In the genomic region with DNA sequence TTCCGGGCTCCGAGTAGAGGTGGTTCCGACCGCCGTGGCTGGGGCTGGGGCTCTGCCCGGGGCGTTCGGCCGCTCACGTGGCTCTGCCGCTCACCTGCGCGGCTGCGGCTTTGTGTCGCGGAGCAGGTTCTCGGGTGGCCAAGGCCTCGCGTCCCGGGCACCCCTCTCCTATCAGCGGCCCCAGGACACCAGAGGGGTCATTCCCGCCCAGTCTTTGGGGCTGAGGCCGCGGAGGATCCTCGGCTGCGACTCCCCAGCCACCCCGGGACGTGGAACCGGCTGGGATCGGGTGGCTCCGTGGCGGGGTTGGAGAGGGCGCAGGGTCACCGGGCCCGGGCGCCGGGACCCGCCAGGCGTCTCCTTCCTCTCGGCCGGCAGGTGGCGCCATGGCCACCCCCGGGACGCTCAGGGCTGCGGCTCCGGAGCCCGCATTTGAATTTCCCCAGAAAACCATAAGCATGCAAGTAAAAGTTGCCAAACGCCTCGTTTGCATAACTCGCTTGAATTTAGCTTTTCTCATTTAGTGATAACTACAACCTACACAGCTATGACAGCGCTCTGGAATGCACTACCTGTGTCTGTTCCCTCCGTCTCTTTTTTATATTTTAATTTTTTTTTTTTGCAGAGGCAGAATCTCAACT, we compare ENCODE assay signal across 8 cellular contexts. TPM values are rescaled to one million over a fixed set of nuclear protein-coding genes. Genes with fewer than 3 reads are reported as not detected.
DNase-seq lines count a peak whose midpoint lies in the region; ATAC-seq, FAIRE-seq and TF ChIP-seq lines count a peak whose summit lies in the region.

No MANE protein-coding gene starts in this region.

- H3K9ac ChIP-seq in kidney (ENCODE audit: low read length in 2 of 2): no peak overlapping the region

- H3K27ac ChIP-seq in A549 (peak overlapping the region; percentile 75 to 85), kidney (ENCODE audit: low read depth in 2 of 2, low read length in 2 of 2) (no peak overlapping the region)

- H3K9me3 ChIP-seq in A549: no peaks in the 10 kb centered on the region
- no peaks in the 10 kb centered on the region for H3K9me3 ChIP-seq in kidney (ENCODE audit: control insufficient read depth in 1 of 2, low read length in 2 of 2)

- CTCF ChIA-PET in A549 (lab: Yijun Ruan, JAX) (interaction anchor here (0.6 to 5.7 kb wide), 53 partner anchors 9 to 946 kb away, joined by 3 to 38 read pairs (median 4); partner anchors contain the start of gene IFT22), activated B cell treated with CpG ODN at 0.5 μM for 24 hours (lab: Charles Lee) (interaction anchor here (0.7 to 4.3 kb wide), 15 partner anchors 10 to 179 kb away, joined by 3 to 42 read pairs (median 3); no protein-coding TSS in a partner anchor)

- H3K36me3 ChIP-seq in kidney (ENCODE audit: control insufficient read depth in 1 of 2, insufficient read depth in 2 of 2, low read length in 2 of 2): no peaks in the 10 kb centered on the region

- no peak overlapping the region for H3K27ac Mint-ChIP-seq in activated B cell treated with CpG ODN at 0.5 μM for 24 hours

- peak; percentile 87 to 96 for ATAC-seq in A549
- ATAC-seq in activated B cell treated with CpG ODN at 0.5 μM for 24 hours (ENCODE audit: low read depth): peak; percentile 95
- no peak for ATAC-seq in HG03196 (IDR thresholded peaks at IDR 0.05; ENCODE audit: unreplicated experiment)

- DNase-seq in A549 (ENCODE audit: low read depth in 1 of 2, low spot score in 1 of 2): peak; percentile 70 to 84
- peak; percentile 83 for DNase-seq in GM12891 (ENCODE audit: insufficient read length, low spot score)
- DNase-seq in activated B cell treated with CpG ODN at 0.5 μM for 24 hours: peak; percentile 76
- peak; percentile 62 to 73 for DNase-seq in cardiac fibroblast (ENCODE audit: low read depth in 2 of 2)
- DNase-seq in kidney: peak; percentile 82
- peak; percentile 44 to 64 for DNase-seq in stimulated activated CD4-positive, alpha-beta T cell treated with anti-CD3 and anti-CD28 coated beads, Interleukin-15, amount 100 ng/mL, for 1 hour (ENCODE audit: low read depth in 1 of 2, low spot score in 1 of 2)

- H3K4me3 ChIP-seq in A549 (peak overlapping the region; percentile 53), cardiac fibroblast (replicated peaks in 1 of 2; ENCODE audit: low read depth in 2 of 2, low read length in 2 of 2) (peak overlapping the region; percentile 25 to 30), kidney (ENCODE audit: low read length in 2 of 2) (peak overlapping the region in 1 of 2 donors; percentile 48)

- H3K4me2 ChIP-seq in A549: peak overlapping the region; percentile 94

- TF ChIP-seq CTCF in A549 (IDR thresholded peaks at IDR 0.05) (peak; percentile 94), LNCAP (IDR thresholded peaks at IDR 0.05) (peak; percentile 91), activated B cell treated with CpG ODN at 0.5 μM for 24 hours (IDR thresholded peaks at IDR 0.05) (peak; percentile 83), cardiac fibroblast (IDR thresholded peaks at IDR 0.05; ENCODE audit: low read depth, low read length) (peak; percentile 66), kidney (IDR thresholded peaks at IDR 0.05; ENCODE audit: borderline replicate concordance, extremely low read depth, insufficient read depth) (peak; percentile 58)

- FAIRE-seq in A549 (lab: Jason Lieb, UNC) (no peak), GM12891 (lab: Jason Lieb, UNC) (peak; percentile 16), kidney (lab: Jason Lieb, UNC) (no peak)

- intact Hi-C loops in activated B cell treated with CpG ODN at 0.5 μM for 24 hours (cut with micrococcal nuclease): loop anchor here (1.0 to 2.0 kb wide), 6 partner anchors 27 to 909 kb away; no protein-coding TSS in a partner anchor
- intact Hi-C loops in kidney (cut with DNase I): loop anchor here (10.0 kb wide), 1 partner anchor 171 kb away; no protein-coding TSS in a partner anchor

- POLR2A ChIA-PET in A549 (lab: Yijun Ruan, JAX): interaction anchor here (1.2 kb wide), 1 partner anchor 76 kb away, joined by 3 read pairs; no protein-coding TSS in a partner anchor
- POLR2A ChIA-PET in activated B cell treated with CpG ODN at 0.5 μM for 24 hours (lab: Charles Lee): interaction anchor here (1.3 to 1.5 kb wide), 2 partner anchors 42 to 48 kb away, joined by 3 to 4 read pairs; partner anchors contain the start of gene IFT22

- no peaks in the 10 kb centered on the region for H3K36me3 Mint-ChIP-seq in activated B cell treated with CpG ODN at 0.5 μM for 24 hours (ENCODE audit: low read depth)

- peak overlapping the region; percentile 41 for H3K4me3 Mint-ChIP-seq in activated B cell treated with CpG ODN at 0.5 μM for 24 hours

- TF ChIP-seq EP300 in A549 (IDR thresholded peaks at IDR 0.05): no peak

- H3K4me1 Mint-ChIP-seq in activated B cell treated with CpG ODN at 0.5 μM for 24 hours: peaks cover 10% of the 10 kb centered on the region

- no peaks in the 10 kb centered on the region for H3K4me1 ChIP-seq in A549
- peaks cover 0 to 3% of the 10 kb centered on the region in 2 donors for H3K4me1 ChIP-seq in kidney (ENCODE audit: control insufficient read depth in 1 of 2, insufficient read depth in 1 of 2, low read depth in 1 of 2, low read length in 2 of 2)

- H3K27me3 Mint-ChIP-seq in activated B cell treated with CpG ODN at 0.5 μM for 24 hours: peaks cover 12% of the 10 kb centered on the region

- TF ChIP-seq POLR2A in A549 (IDR thresholded peaks at IDR 0.05; ENCODE audit: low read length) (no peak), GM12891 (IDR thresholded peaks at IDR 0.05; ENCODE audit: low read depth, low read length) (no peak)

- TF ChIP-seq RAD21 in A549 (conservative IDR thresholded peaks at IDR 0.05 in 1 of 2, IDR thresholded peaks at IDR 0.05 in 1 of 2): peak; percentile 70 to 81

- H3K9me3 Mint-ChIP-seq in activated B cell treated with CpG ODN at 0.5 μM for 24 hours: no peaks in the 10 kb centered on the region

- WGBS in A549 (ENCODE audit: missing lambda C conversion rate): 11% methylated on average over 13 of the region's 52 CpGs

TF ChIP-seq in A549, 52 proteins besides CTCF, POLR2A, EP300 and RAD21 (continues in another document):
- TF ChIP-seq HDAC2 (IDR thresholded peaks at IDR 0.05): 0 out of 2 replicates have a peak, but pooled peaks have one; percentile 65
- peak; percentile 92 for TF ChIP-seq SMC3 (IDR thresholded peaks at IDR 0.05)
- peak; percentile 72; the same call in 1 of the 2 replicates for TF ChIP-seq RNF2 (IDR thresholded peaks at IDR 0.05; ENCODE audit: borderline replicate concordance, low read depth)
- TF ChIP-seq PHF8 (IDR thresholded peaks at IDR 0.05; ENCODE audit: borderline replicate concordance, low read depth): no peak
- TF ChIP-seq, protein P1, sequence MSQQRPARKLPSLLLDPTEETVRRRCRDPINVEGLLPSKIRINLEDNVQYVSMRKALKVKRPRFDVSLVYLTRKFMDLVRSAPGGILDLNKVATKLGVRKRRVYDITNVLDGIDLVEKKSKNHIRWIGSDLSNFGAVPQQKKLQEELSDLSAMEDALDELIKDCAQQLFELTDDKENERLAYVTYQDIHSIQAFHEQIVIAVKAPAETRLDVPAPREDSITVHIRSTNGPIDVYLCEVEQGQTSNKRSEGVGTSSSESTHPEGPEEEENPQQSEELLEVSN (IDR thresholded peaks at IDR 0.05; ENCODE audit: borderline replicate concordance, low read depth): peak; percentile 29; the same call in 1 of the 2 replicates
- TF ChIP-seq MAX (IDR thresholded peaks at IDR 0.05): peak; percentile 45

TF ChIP-seq in GM12891, 5 proteins besides CTCF, POLR2A, EP300 and RAD21:
- TF ChIP-seq POU2F2 (IDR thresholded peaks at IDR 0.05; ENCODE audit: low read depth, low read length): peak; percentile 69; the same call in 1 of the 2 replicates
- no peak for TF ChIP-seq PAX5 (IDR thresholded peaks at IDR 0.05; ENCODE audit: insufficient read depth, low read length, severe bottlenecking)

RNA-seq across cellular contexts. Expression of gene COL26A1, which starts 1.2 kb away (rescaled TPM):
- polyA plus RNA-seq in A549 (2011; rRNA removed): 1.3 and 1.4 TPM in 2 replicates
- polyA plus RNA-seq in A549 (2012; cell fraction: cytosol; rRNA removed): 2.8 and 4.3 TPM in 2 replicates
- polyA plus RNA-seq in A549 (2012; cell fraction: nucleus; rRNA removed): 5.4 and 8.6 TPM in 2 replicates
- polyA plus RNA-seq in A549 (2017; fragmentation: RNase III; extraction: RNeasy Plus Mini Kit Qiagen cat#74134 plus additional on column Dnase treatment): 0.46 to 0.52 TPM (median 0.47 TPM) in 3 replicates
- 0.62 and 0.68 TPM in 2 replicates for polyA minus RNA-seq in A549 (2011; rRNA and poly(A)+ RNA removed)
- polyA plus RNA-seq in GM12891 (2012; ENCODE audit: low read depth, missing spikeins): not detected
- total RNA-seq in activated B cell treated with CpG ODN at 0.5 μM for 24 hours: not detected in 2 replicates
- total RNA-seq in kidney: 1.2 TPM
- polyA plus RNA-seq in kidney (ENCODE audit: insufficient read depth, low read depth, low replicate concordance): 3.5 TPM

RNA-seq across cellular contexts. Expression of gene IFT22, which starts 42.2 kb away (rescaled TPM):
- polyA plus RNA-seq in A549 (2011; rRNA removed): 58.4 and 66.5 TPM in 2 replicates
- 47.7 and 52.5 TPM in 2 replicates for polyA plus RNA-seq in A549 (2012; cell fraction: cytosol; rRNA removed)
- polyA plus RNA-seq in A549 (2012; cell fraction: nucleus; rRNA removed): 13.8 and 20.3 TPM in 2 replicates
- polyA plus RNA-seq in A549 (2017; fragmentation: RNase III; extraction: RNeasy Plus Mini Kit Qiagen cat#74134 plus additional on column Dnase treatment): 49.9 to 51.4 TPM (median 50.5 TPM) in 3 replicates
- polyA minus RNA-seq in A549 (2011; rRNA and poly(A)+ RNA removed): 38.8 and 41.5 TPM in 2 replicates
- 14.5 TPM for polyA plus RNA-seq in GM12891 (2012; ENCODE audit: low read depth, missing spikeins)
- 9.8 and 10.7 TPM in 2 replicates for total RNA-seq in activated B cell treated with CpG ODN at 0.5 μM for 24 hours
- 42.5 TPM for total RNA-seq in kidney
- polyA plus RNA-seq in kidney (ENCODE audit: insufficient read depth, low read depth, low replicate concordance): 92.7 TPM

Comparison
In these comparisons a context has a peak if more than half of its experiments do, and no peak if none do; other contexts are left out.
1. H3K27ac ChIP-seq: peak in A549 (2 of 2); none in kidney (0 of 2).
2. Peak in every context shown above with its lines, with median percentiles within 50 percentile points of each other: DNase-seq and CTCF ChIP-seq.